ENCODE assay signal across 1 cellular context in the genomic region with DNA sequence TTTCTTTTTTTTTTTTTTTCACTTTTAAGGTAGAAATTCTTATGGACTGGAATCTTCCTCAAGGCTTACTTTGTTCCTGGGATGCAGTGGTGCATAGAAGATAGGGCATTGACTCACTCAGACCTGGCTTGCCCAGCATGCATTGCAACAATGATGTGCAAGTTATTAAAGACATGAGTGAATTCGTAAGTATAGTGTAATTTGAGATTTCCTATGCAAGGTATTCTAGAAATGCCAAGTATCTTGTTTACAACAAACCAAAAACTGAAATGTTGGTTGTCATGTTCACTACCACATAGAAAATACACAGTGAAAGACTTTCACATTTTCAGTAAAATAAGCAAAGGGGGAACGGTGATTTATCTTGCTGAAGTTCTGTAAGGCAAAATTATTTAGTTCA.
TF ChIP-seq lines count a peak whose summit lies in the region.

No MANE protein-coding gene starts in this region.

TF ChIP-seq in HEK293, 187 proteins besides CTCF, POLR2A, EP300 and RAD21 (continued from another document):
- TF ChIP-seq, protein P1, sequence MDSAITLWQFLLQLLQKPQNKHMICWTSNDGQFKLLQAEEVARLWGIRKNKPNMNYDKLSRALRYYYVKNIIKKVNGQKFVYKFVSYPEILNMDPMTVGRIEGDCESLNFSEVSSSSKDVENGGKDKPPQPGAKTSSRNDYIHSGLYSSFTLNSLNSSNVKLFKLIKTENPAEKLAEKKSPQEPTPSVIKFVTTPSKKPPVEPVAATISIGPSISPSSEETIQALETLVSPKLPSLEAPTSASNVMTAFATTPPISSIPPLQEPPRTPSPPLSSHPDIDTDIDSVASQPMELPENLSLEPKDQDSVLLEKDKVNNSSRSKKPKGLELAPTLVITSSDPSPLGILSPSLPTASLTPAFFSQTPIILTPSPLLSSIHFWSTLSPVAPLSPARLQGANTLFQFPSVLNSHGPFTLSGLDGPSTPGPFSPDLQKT (IDR thresholded peaks at IDR 0.05; ENCODE audit: borderline replicate concordance, low read depth, low read length), result no peak
- TF ChIP-seq ZFP37 (tag by site-specific recombination; IDR thresholded peaks at IDR 0.05), result no peak
- TF ChIP-seq PRDM1 (tag by site-specific recombination; IDR thresholded peaks at IDR 0.05), result 0 out of 2 replicates have a peak, but pooled peaks have one; percentile 16
- TF ChIP-seq, protein P2, sequence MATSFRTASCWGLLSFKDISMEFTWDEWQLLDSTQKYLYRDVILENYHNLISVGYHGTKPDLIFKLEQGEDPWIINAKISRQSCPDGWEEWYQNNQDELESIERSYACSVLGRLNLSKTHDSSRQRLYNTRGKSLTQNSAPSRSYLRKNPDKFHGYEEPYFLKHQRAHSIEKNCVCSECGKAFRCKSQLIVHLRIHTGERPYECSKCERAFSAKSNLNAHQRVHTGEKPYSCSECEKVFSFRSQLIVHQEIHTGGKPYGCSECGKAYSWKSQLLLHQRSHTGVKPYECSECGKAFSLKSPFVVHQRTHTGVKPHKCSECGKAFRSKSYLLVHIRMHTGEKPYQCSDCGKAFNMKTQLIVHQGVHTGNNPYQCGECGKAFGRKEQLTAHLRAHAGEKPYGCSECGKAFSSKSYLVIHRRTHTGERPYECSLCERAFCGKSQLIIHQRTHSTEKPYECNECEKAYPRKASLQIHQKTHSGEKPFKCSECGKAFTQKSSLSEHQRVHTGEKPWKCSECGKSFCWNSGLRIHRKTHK (tag by site-specific recombination; IDR thresholded peaks at IDR 0.05), result no peak
- TF ChIP-seq, protein P3, sequence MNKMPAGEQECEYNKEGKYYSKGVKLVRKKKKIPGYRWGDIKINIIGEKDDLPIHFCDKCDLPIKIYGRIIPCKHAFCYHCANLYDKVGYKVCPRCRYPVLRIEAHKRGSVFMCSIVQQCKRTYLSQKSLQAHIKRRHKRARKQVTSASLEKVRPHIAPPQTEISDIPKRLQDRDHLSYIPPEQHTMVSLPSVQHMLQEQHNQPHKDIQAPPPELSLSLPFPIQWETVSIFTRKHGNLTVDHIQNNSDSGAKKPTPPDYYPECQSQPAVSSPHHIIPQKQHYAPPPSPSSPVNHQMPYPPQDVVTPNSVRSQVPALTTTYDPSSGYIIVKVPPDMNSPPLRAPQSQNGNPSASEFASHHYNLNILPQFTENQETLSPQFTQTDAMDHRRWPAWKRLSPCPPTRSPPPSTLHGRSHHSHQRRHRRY (tag by site-specific recombination; IDR thresholded peaks at IDR 0.05), result no peak
- TF ChIP-seq, protein P4, sequence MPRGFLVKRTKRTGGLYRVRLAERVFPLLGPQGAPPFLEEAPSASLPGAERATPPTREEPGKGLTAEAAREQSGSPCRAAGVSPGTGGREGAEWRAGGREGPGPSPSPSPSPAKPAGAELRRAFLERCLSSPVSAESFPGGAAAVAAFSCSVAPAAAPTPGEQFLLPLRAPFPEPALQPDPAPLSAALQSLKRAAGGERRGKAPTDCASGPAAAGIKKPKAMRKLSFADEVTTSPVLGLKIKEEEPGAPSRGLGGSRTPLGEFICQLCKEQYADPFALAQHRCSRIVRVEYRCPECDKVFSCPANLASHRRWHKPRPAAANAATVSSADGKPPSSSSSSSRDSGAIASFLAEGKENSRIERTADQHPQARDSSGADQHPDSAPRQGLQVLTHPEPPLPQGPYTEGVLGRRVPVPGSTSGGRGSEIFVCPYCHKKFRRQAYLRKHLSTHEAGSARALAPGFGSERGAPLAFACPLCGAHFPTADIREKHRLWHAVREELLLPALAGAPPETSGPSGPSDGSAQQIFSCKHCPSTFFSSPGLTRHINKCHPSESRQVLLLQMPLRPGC (tag by site-specific recombination; IDR thresholded peaks at IDR 0.05), result no peak
- no peak for TF ChIP-seq ZNF510 (tag by site-specific recombination; IDR thresholded peaks at IDR 0.05; ENCODE audit: insufficient replicate concordance)
